In the genomic region with DNA sequence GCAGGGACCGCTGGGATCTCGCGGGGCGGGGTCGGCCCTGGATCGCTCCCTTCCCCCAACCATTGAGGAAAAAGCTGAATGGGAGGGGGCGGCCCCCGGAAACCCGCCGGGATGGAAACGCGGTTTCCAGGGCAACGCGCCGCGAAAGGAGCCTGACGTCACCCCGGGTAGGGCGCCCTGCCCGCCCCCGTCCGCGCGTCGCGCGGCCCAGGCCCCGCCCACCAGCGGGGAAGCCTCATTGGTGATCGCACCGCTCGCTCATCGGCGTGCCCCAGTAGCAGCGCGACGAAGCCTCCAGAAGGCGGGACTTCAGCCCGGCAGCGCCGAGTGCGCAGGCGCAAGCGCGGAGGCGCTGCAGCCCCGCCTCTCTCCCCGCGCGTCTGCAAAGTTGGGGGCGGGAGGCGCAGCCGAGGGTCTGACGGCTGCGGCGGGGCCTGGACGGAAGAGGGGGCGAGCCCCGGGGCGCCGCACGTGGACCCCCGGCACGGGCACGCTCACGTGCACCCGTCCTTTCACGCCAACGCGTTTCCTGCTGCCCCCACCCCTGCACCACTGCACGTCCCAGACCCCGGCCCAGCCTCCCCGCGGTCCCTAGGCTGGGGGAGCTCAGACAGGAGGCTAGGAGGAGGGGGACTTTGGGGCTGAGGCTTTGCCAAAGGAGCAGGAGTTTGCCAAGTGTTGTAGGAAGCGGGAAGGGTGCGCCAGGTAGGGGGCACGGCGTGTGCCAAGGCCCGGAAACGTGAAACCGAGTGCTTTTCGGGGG, we compare ENCODE assay signal across 1 cellular context.
TF ChIP-seq lines count a peak whose summit lies in the region.

No MANE protein-coding gene starts in this region.

TF ChIP-seq in K562, 482 proteins besides CTCF, POLR2A, EP300 and RAD21 (continued from another document and continues in another):
- TF ChIP-seq, protein P1, sequence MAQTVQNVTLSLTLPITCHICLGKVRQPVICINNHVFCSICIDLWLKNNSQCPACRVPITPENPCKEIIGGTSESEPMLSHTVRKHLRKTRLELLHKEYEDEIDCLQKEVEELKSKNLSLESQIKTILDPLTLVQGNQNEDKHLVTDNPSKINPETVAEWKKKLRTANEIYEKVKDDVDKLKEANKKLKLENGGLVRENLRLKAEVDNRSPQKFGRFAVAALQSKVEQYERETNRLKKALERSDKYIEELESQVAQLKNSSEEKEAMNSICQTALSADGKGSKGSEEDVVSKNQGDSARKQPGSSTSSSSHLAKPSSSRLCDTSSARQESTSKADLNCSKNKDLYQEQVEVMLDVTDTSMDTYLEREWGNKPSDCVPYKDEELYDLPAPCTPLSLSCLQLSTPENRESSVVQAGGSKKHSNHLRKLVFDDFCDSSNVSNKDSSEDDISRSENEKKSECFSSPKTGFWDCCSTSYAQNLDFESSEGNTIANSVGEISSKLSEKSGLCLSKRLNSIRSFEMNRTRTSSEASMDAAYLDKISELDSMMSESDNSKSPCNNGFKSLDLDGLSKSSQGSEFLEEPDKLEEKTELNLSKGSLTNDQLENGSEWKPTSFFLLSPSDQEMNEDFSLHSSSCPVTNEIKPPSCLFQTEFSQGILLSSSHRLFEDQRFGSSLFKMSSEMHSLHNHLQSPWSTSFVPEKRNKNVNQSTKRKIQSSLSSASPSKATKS (CRISPR knock-in tag; IDR thresholded peaks at IDR 0.05), result no peak
- TF ChIP-seq NR2C1 (IDR thresholded peaks at IDR 0.05), result no peak
- no peak for TF ChIP-seq NR2C1 (tag; IDR thresholded peaks at IDR 0.05)
- TF ChIP-seq, protein P2, sequence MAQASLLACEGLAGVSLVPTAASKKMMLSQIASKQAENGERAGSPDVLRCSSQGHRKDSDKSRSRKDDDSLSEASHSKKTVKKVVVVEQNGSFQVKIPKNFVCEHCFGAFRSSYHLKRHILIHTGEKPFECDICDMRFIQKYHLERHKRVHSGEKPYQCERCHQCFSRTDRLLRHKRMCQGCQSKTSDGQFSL (CRISPR knock-in tag; IDR thresholded peaks at IDR 0.05), result no peak
- TF ChIP-seq, protein P2 (tag; IDR thresholded peaks at IDR 0.05), result no peak
- TF ChIP-seq PCBP1 (IDR thresholded peaks at IDR 0.05; ENCODE audit: low read depth, low read length, poor library complexity, severe bottlenecking), result no peak
- peak; percentile 83; the same call in 1 of the 2 replicates for TF ChIP-seq ZC3H4 (CRISPR knock-in tag; IDR thresholded peaks at IDR 0.05; ENCODE audit: borderline replicate concordance)
- TF ChIP-seq, protein P3, sequence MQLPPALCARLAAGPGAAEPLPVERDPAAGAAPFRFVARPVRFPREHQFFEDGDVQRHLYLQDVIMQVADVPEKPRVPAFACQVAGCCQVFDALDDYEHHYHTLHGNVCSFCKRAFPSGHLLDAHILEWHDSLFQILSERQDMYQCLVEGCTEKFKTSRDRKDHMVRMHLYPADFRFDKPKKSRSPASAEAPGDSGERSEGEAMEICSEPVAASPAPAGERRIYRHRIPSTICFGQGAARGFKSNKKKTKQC (CRISPR knock-in tag; IDR thresholded peaks at IDR 0.05), result 0 out of 2 replicates have a peak, but pooled peaks have one; percentile 44
- peak; percentile 81 for TF ChIP-seq CCNT2 (IDR thresholded peaks at IDR 0.05; ENCODE audit: borderline replicate concordance, extremely low read depth, insufficient read length, low read depth, low read length)
- peak; percentile 58 for TF ChIP-seq SAP30 (IDR thresholded peaks at IDR 0.05; ENCODE audit: borderline replicate concordance, insufficient read depth, low read depth, low read length, poor library complexity, severe bottlenecking)
- no peak for TF ChIP-seq HSF4 (CRISPR knock-in tag; IDR thresholded peaks at IDR 0.05; ENCODE audit: borderline replicate concordance)
- TF ChIP-seq, protein P4, sequence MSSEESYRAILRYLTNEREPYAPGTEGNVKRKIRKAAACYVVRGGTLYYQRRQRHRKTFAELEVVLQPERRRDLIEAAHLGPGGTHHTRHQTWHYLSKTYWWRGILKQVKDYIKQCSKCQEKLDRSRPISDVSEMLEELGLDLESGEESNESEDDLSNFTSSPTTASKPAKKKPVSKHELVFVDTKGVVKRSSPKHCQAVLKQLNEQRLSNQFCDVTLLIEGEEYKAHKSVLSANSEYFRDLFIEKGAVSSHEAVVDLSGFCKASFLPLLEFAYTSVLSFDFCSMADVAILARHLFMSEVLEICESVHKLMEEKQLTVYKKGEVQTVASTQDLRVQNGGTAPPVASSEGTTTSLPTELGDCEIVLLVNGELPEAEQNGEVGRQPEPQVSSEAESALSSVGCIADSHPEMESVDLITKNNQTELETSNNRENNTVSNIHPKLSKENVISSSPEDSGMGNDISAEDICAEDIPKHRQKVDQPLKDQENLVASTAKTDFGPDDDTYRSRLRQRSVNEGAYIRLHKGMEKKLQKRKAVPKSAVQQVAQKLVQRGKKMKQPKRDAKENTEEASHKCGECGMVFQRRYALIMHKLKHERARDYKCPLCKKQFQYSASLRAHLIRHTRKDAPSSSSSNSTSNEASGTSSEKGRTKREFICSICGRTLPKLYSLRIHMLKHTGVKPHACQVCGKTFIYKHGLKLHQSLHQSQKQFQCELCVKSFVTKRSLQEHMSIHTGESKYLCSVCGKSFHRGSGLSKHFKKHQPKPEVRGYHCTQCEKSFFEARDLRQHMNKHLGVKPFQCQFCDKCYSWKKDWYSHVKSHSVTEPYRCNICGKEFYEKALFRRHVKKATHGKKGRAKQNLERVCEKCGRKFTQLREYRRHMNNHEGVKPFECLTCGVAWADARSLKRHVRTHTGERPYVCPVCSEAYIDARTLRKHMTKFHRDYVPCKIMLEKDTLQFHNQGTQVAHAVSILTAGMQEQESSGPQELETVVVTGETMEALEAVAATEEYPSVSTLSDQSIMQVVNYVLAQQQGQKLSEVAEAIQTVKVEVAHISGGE (CRISPR knock-in tag; IDR thresholded peaks at IDR 0.05), result no peak
- TF ChIP-seq ZNF551 (CRISPR knock-in tag; IDR thresholded peaks at IDR 0.05), result no peak
- no peak for TF ChIP-seq ZNF282 (CRISPR knock-in tag; IDR thresholded peaks at IDR 0.05)
- TF ChIP-seq SIN3A (IDR thresholded peaks at IDR 0.05; ENCODE audit: borderline replicate concordance in 2 of 2, control insufficient read depth in 1 of 2, low read depth in 2 of 2, low read length in 2 of 2), result no peak
- TF ChIP-seq ZNF263 (CRISPR knock-in tag; IDR thresholded peaks at IDR 0.05; ENCODE audit: borderline replicate concordance), result no peak
- TF ChIP-seq NFYB (IDR thresholded peaks at IDR 0.05; ENCODE audit: extremely low read depth, insufficient read length), result peak; percentile 92
- TF ChIP-seq, protein P5, sequence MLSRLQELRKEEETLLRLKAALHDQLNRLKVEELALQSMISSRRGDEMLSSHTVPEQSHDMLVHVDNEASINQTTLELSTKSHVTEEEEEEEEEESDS (CRISPR knock-in tag; IDR thresholded peaks at IDR 0.05), result no peak
- TF ChIP-seq, protein P6, sequence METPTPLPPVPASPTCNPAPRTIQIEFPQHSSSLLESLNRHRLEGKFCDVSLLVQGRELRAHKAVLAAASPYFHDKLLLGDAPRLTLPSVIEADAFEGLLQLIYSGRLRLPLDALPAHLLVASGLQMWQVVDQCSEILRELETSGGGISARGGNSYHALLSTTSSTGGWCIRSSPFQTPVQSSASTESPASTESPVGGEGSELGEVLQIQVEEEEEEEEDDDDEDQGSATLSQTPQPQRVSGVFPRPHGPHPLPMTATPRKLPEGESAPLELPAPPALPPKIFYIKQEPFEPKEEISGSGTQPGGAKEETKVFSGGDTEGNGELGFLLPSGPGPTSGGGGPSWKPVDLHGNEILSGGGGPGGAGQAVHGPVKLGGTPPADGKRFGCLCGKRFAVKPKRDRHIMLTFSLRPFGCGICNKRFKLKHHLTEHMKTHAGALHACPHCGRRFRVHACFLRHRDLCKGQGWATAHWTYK (CRISPR knock-in tag; IDR thresholded peaks at IDR 0.05), result no peak
- TF ChIP-seq ZNF445 (CRISPR knock-in tag; IDR thresholded peaks at IDR 0.05; ENCODE audit: low read depth), result no peak
- peak; percentile 94 for TF ChIP-seq CXXC5 (CRISPR knock-in tag; IDR thresholded peaks at IDR 0.05)
- TF ChIP-seq ZNF507 (tag; conservative IDR thresholded peaks at IDR 0.05), result no peak
- no peak for TF ChIP-seq DNMT1 (IDR thresholded peaks at IDR 0.05)
- no peak for TF ChIP-seq EZH2 (IDR thresholded peaks at IDR 0.05; ENCODE audit: borderline replicate concordance, low read depth, low read length)
- no peak for TF ChIP-seq ZNF124 (CRISPR knock-in tag; IDR thresholded peaks at IDR 0.05)
- no peak for TF ChIP-seq TAF9B (IDR thresholded peaks at IDR 0.05; ENCODE audit: partially characterized antibody)
- peak; percentile 100 for TF ChIP-seq RBM25 (IDR thresholded peaks at IDR 0.05; ENCODE audit: low read depth, low read length, severe bottlenecking)
- TF ChIP-seq HDGF (IDR thresholded peaks at IDR 0.05), result peak; percentile 35; the same call in 1 of the 2 replicates
- TF ChIP-seq GABPA (tag; conservative IDR thresholded peaks at IDR 0.05; ENCODE audit: low read depth), result peak; percentile 76
- no peak for TF ChIP-seq FUS (optimal IDR thresholded peaks at IDR 0.05; ENCODE audit: low read depth, low read length)
- no peak for TF ChIP-seq ZNF24 (IDR thresholded peaks at IDR 0.05)
- 0 out of 2 replicates have a peak, but pooled peaks have one; percentile 11 for TF ChIP-seq NFIC (IDR thresholded peaks at IDR 0.05)
- TF ChIP-seq ZFP36 (IDR thresholded peaks at IDR 0.05; ENCODE audit: low read depth, low read length, partially characterized antibody), result no peak
- TF ChIP-seq, protein P7, sequence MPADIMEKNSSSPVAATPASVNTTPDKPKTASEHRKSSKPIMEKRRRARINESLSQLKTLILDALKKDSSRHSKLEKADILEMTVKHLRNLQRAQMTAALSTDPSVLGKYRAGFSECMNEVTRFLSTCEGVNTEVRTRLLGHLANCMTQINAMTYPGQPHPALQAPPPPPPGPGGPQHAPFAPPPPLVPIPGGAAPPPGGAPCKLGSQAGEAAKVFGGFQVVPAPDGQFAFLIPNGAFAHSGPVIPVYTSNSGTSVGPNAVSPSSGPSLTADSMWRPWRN (IDR thresholded peaks at IDR 0.05; ENCODE audit: low read depth), result no peak
- TF ChIP-seq SP1 (CRISPR knock-in tag; IDR thresholded peaks at IDR 0.05), result peak; percentile 85
- no peak; the same call in 1 of the 2 replicates for TF ChIP-seq ETV1 (tag; conservative IDR thresholded peaks at IDR 0.05; ENCODE audit: low read depth)
- TF ChIP-seq TEAD4 (IDR thresholded peaks at IDR 0.05; ENCODE audit: low read length), result no peak
- TF ChIP-seq TEAD4 (CRISPR knock-in tag; IDR thresholded peaks at IDR 0.05; ENCODE audit: borderline replicate concordance), result no peak
- TF ChIP-seq ATF1 (CRISPR knock-in tag; IDR thresholded peaks at IDR 0.05), result 0 out of 2 replicates have a peak, but pooled peaks have one; percentile 35
- TF ChIP-seq ATF1 (tag; IDR thresholded peaks at IDR 0.05), result peak; percentile 93
- TF ChIP-seq MTA2 (IDR thresholded peaks at IDR 0.05; ENCODE audit: low read depth), result no peak
- TF ChIP-seq POLR3A (IDR thresholded peaks at IDR 0.05; ENCODE audit: borderline replicate concordance, extremely low read depth, insufficient read depth, insufficient read length), result no peak
- TF ChIP-seq FOXJ2 (tag; IDR thresholded peaks at IDR 0.05), result 0 out of 2 replicates have a peak, but pooled peaks have one; percentile 41
- TF ChIP-seq RNF2 (IDR thresholded peaks at IDR 0.05), result no peak
- peak; percentile 79 for TF ChIP-seq CREB1 (IDR thresholded peaks at IDR 0.05)
- TF ChIP-seq CREB1 (CRISPR knock-in tag; IDR thresholded peaks at IDR 0.05), result peak; percentile 82
- TF ChIP-seq, protein P8, sequence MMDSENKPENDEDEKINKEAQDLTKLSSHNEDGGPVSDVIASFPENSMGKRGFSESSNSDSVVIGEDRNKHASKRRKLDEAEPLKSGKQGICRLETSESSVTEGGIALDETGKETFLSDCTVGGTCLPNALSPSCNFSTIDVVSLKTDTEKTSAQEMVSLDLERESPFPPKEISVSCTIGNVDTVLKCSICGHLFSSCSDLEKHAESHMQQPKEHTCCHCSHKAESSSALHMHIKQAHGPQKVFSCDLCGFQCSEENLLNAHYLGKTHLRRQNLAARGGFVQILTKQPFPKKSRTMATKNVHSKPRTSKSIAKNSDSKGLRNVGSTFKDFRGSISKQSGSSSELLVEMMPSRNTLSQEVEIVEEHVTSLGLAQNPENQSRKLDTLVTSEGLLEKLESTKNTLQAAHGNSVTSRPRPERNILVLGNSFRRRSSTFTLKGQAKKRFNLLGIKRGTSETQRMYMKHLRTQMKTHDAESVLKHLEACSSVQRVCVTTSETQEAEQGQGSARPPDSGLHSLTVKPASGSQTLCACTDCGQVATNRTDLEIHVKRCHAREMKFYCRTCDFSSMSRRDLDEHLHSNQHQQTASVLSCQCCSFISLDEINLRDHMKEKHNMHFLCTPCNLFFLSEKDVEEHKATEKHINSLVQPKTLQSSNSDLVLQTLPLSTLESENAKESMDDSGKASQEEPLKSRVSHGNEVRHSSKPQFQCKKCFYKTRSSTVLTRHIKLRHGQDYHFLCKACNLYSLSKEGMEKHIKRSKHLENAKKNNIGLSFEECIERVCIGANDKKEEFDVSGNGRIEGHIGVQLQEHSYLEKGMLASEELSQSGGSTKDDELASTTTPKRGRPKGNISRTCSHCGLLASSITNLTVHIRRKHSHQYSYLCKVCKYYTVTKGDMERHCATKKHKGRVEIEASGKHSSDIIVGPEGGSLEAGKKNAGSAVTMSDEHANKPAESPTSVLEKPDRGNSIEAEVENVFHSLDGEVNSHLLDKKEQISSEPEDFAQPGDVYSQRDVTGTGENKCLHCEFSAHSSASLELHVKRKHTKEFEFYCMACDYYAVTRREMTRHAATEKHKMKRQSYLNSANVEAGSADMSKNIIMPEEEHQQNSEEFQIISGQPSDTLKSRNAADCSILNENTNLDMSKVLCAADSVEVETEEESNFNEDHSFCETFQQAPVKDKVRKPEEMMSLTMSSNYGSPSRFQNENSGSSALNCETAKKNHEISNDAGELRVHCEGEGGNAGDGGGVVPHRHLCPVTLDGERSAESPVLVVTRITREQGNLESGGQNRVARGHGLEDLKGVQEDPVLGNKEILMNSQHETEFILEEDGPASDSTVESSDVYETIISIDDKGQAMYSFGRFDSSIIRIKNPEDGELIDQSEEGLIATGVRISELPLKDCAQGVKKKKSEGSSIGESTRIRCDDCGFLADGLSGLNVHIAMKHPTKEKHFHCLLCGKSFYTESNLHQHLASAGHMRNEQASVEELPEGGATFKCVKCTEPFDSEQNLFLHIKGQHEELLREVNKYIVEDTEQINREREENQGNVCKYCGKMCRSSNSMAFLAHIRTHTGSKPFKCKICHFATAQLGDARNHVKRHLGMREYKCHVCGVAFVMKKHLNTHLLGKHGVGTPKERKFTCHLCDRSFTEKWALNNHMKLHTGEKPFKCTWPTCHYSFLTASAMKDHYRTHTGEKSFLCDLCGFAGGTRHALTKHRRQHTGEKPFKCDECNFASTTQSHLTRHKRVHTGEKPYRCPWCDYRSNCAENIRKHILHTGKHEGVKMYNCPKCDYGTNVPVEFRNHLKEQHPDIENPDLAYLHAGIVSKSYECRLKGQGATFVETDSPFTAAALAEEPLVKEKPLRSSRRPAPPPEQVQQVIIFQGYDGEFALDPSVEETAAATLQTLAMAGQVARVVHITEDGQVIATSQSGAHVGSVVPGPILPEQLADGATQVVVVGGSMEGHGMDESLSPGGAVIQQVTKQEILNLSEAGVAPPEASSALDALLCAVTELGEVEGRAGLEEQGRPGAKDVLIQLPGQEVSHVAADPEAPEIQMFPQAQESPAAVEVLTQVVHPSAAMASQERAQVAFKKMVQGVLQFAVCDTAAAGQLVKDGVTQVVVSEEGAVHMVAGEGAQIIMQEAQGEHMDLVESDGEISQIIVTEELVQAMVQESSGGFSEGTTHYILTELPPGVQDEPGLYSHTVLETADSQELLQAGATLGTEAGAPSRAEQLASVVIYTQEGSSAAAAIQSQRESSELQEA (IDR thresholded peaks at IDR 0.05; ENCODE audit: low read depth), result no peak
